Comparison of ENCODE assay signal across 1 cellular context in genomic region chrX:153948847-153949819, GRCh38.
TF ChIP-seq lines count a peak whose summit lies in the region.

No MANE protein-coding gene starts in this region.

TF ChIP-seq in endothelial cell of umbilical vein, 7 proteins besides CTCF, POLR2A, EP300 and RAD21:
- TF ChIP-seq EZH2 (IDR thresholded peaks at IDR 0.05; ENCODE audit: borderline replicate concordance, low read depth, low read length, severe bottlenecking), result no peak
- no peak for TF ChIP-seq MYC (IDR thresholded peaks at IDR 0.05; ENCODE audit: low read depth, low read length)
- TF ChIP-seq FOS (IDR thresholded peaks at IDR 0.05; ENCODE audit: borderline replicate concordance, insufficient read depth, low read length), result no peak
- no peak for TF ChIP-seq POLR2AphosphoS5 (IDR thresholded peaks at IDR 0.05; ENCODE audit: insufficient read depth, low read depth, low read length)
- TF ChIP-seq JUN (IDR thresholded peaks at IDR 0.05; ENCODE audit: borderline replicate concordance, insufficient read depth, insufficient read length, low read depth), result no peak
- TF ChIP-seq MAX (IDR thresholded peaks at IDR 0.05; ENCODE audit: insufficient read depth, insufficient read length), result no peak
- no peak for TF ChIP-seq GATA2 (IDR thresholded peaks at IDR 0.05; ENCODE audit: insufficient read depth, insufficient read length, low read depth, low read length)
